1 cellular context compared by ENCODE assay signal in genomic region chr10:2957785-2958184, GRCh38.
A peak's percentile ranks its signal among the peaks of the same experiment; 100 is the strongest.
TF ChIP-seq lines count a peak whose summit lies in the region.

No MANE protein-coding gene starts in this region.

TF ChIP-seq in HepG2, 621 proteins besides CTCF, POLR2A, EP300 and RAD21 (continued from another document and continues in another):
- peak; percentile 99 for TF ChIP-seq HNF1B (CRISPR knock-in tag; IDR thresholded peaks at IDR 0.05)
- 0 out of 2 replicates have a peak, but pooled peaks have one; percentile 10 for TF ChIP-seq ZNF629 (CRISPR knock-in tag; conservative IDR thresholded peaks at IDR 0.05)
- TF ChIP-seq TSC22D2 (CRISPR knock-in tag; IDR thresholded peaks at IDR 0.05; ENCODE audit: borderline replicate concordance): no peak
- TF ChIP-seq HMG20A (CRISPR knock-in tag; IDR thresholded peaks at IDR 0.05; ENCODE audit: borderline replicate concordance): peak; percentile 66; the same call in 1 of the 2 replicates
- no peak for TF ChIP-seq PREB (CRISPR knock-in tag; IDR thresholded peaks at IDR 0.05)
- peak; percentile 65; the same call in 1 of the 2 replicates for TF ChIP-seq ZSCAN5A (CRISPR knock-in tag; IDR thresholded peaks at IDR 0.05; ENCODE audit: borderline replicate concordance)
- TF ChIP-seq HNF4A (CRISPR knock-in tag; IDR thresholded peaks at IDR 0.05): peak; percentile 79
- TF ChIP-seq HNRNPK (IDR thresholded peaks at IDR 0.05; ENCODE audit: low read depth, low read length, poor library complexity, severe bottlenecking): no peak
- peak; percentile 16; the same call in 1 of the 2 replicates for TF ChIP-seq HOXA3 (CRISPR knock-in tag; IDR thresholded peaks at IDR 0.05)
- no peak for TF ChIP-seq FOXA1 (IDR thresholded peaks at IDR 0.05)
- peak; percentile 20; the same call in 1 of the 2 replicates for TF ChIP-seq FOXA1 (CRISPR knock-in tag; IDR thresholded peaks at IDR 0.05)
- TF ChIP-seq IRF9 (CRISPR knock-in tag; IDR thresholded peaks at IDR 0.05; ENCODE audit: borderline replicate concordance): no peak
- no peak for TF ChIP-seq ZBTB49 (CRISPR knock-in tag; IDR thresholded peaks at IDR 0.05; ENCODE audit: borderline replicate concordance)
- no peak for TF ChIP-seq SUZ12 (IDR thresholded peaks at IDR 0.05; ENCODE audit: low read depth, low read length)
- TF ChIP-seq ZNF18 (CRISPR knock-in tag; IDR thresholded peaks at IDR 0.05; ENCODE audit: insufficient replicate concordance): no peak
- TF ChIP-seq NR2F1 (CRISPR knock-in tag; IDR thresholded peaks at IDR 0.05): peak; percentile 77 to 85
- 0 out of 2 replicates have a peak, but pooled peaks have one; percentile 32 for TF ChIP-seq FOXA3 (CRISPR knock-in tag; IDR thresholded peaks at IDR 0.05)
- TF ChIP-seq HOMEZ (CRISPR knock-in tag; IDR thresholded peaks at IDR 0.05; ENCODE audit: low read depth): peak; percentile 48; the same call in 1 of the 2 replicates
- peak; percentile 46 for TF ChIP-seq ISL2 (CRISPR knock-in tag; IDR thresholded peaks at IDR 0.05)
- TF ChIP-seq KMT2A (CRISPR knock-in tag; IDR thresholded peaks at IDR 0.05): no peak
- no peak for TF ChIP-seq ZMYM3 (CRISPR knock-in tag; IDR thresholded peaks at IDR 0.05)
- peak; percentile 42; the same call in 1 of the 2 replicates for TF ChIP-seq POGZ (CRISPR knock-in tag; IDR thresholded peaks at IDR 0.05)
- TF ChIP-seq HDAC6 (IDR thresholded peaks at IDR 0.05; ENCODE audit: low read depth, low read length): no peak
- no peak for TF ChIP-seq ZNF607 (CRISPR knock-in tag; IDR thresholded peaks at IDR 0.05; ENCODE audit: borderline replicate concordance)
- no peak for TF ChIP-seq MED13 (CRISPR knock-in tag; IDR thresholded peaks at IDR 0.05)
- TF ChIP-seq CEBPB (IDR thresholded peaks at IDR 0.05; ENCODE audit: borderline replicate concordance, low read depth, low read length): no peak
- TF ChIP-seq CENPBD1 (CRISPR knock-in tag; IDR thresholded peaks at IDR 0.05; ENCODE audit: borderline replicate concordance, low read depth): no peak
- peak; percentile 57 for TF ChIP-seq RXRB (CRISPR knock-in tag; IDR thresholded peaks at IDR 0.05; ENCODE audit: borderline replicate concordance)
- no peak for TF ChIP-seq GATAD1 (CRISPR knock-in tag; IDR thresholded peaks at IDR 0.05)
- TF ChIP-seq NCOA2 (CRISPR knock-in tag; IDR thresholded peaks at IDR 0.05): peak; percentile 41; the same call in 1 of the 2 replicates
- TF ChIP-seq SIN3B (IDR thresholded peaks at IDR 0.05; ENCODE audit: low read length): no peak
- peak; percentile 58 for TF ChIP-seq SALL1 (CRISPR knock-in tag; IDR thresholded peaks at IDR 0.05)
- no peak for TF ChIP-seq AHR (CRISPR knock-in tag; IDR thresholded peaks at IDR 0.05)
- no peak for TF ChIP-seq CERS6 (CRISPR knock-in tag; IDR thresholded peaks at IDR 0.05)
- TF ChIP-seq NR2C2 (CRISPR knock-in tag; IDR thresholded peaks at IDR 0.05; ENCODE audit: borderline replicate concordance): peak; percentile 83
- TF ChIP-seq PHF21A (CRISPR knock-in tag; IDR thresholded peaks at IDR 0.05): peak; percentile 60; the same call in 1 of the 2 replicates
- TF ChIP-seq ZSCAN25 (CRISPR knock-in tag; IDR thresholded peaks at IDR 0.05): peak; percentile 74; the same call in 1 of the 2 replicates
- no peak for TF ChIP-seq ZNF343 (CRISPR knock-in tag; IDR thresholded peaks at IDR 0.05)
- no peak for TF ChIP-seq YEATS4 (CRISPR knock-in tag; IDR thresholded peaks at IDR 0.05; ENCODE audit: borderline replicate concordance)
- TF ChIP-seq PAXIP1 (CRISPR knock-in tag; conservative IDR thresholded peaks at IDR 0.05): peak; percentile 81
- TF ChIP-seq TARDBP (CRISPR knock-in tag; IDR thresholded peaks at IDR 0.05): peak; percentile 35; the same call in 1 of the 2 replicates
